15 cellular contexts compared by ENCODE assay signal in genomic region chr4:114161809-114162208, GRCh38.
A peak's percentile ranks its signal among the peaks of the same experiment; 100 is the strongest.
DNase-seq lines count a peak whose midpoint lies in the region; ATAC-seq, FAIRE-seq and TF ChIP-seq lines count a peak whose summit lies in the region.
"Had no signal": no experiment of that assay in that cellular context is flagged by ENCODE, and none has a peak within 500 bp of the region (broad histone marks: within the 10 kb centered on the region; RNA-seq: fewer than 3 reads in every experiment).

No MANE protein-coding gene starts in this region.

- H3K9me3 ChIP-seq in HepG2 (ENCODE audit: low read length) (no peaks in the 10 kb centered on the region), ovary (no peaks in the 10 kb centered on the region)

- peak; percentile 98 for ATAC-seq in WTC11
- peak; percentile 67; the same call in 2 of the 3 replicates for ATAC-seq in HepG2
- ATAC-seq in GM18498 (IDR thresholded peaks at IDR 0.05; ENCODE audit: unreplicated experiment) = no peak

- H3K36me3 Mint-ChIP-seq in WTC11 (no peaks in the 10 kb centered on the region), endothelial cell (ENCODE audit: low read depth, unreplicated experiment) (no peaks in the 10 kb centered on the region)

- no peak overlapping the region for H3K27ac ChIP-seq in HepG2 (ENCODE audit: extremely low read length, insufficient read depth, low read length)
- no peak overlapping the region for H3K27ac ChIP-seq in ovary
- H3K27ac ChIP-seq: C4-2B had no signal

- H3K36me3 ChIP-seq in H7 (replicated peaks; ENCODE audit: control insufficient read depth, insufficient read depth, low read length) (no peaks in the 10 kb centered on the region), HepG2 (replicated peaks in 1 of 2; ENCODE audit: control insufficient read depth in 1 of 2, insufficient read depth in 2 of 2, low read length in 2 of 2) (no peaks in the 10 kb centered on the region), ovary (no peaks in the 10 kb centered on the region)

- FAIRE-seq in HepG2 (lab: Jason Lieb, UNC) = no peak
- FAIRE-seq: RCC 7860 had no signal

- no peaks in the 10 kb centered on the region for H4K20me1 ChIP-seq in HepG2 (ENCODE audit: insufficient read depth, low read length)

- H3K4me2 ChIP-seq in HepG2 (ENCODE audit: low read depth, low read length) = no peak overlapping the region

- CTCF ChIA-PET in WTC11 (lab: Charles Lee) (no interaction called here), HepG2 (lab: Yijun Ruan, JAX; ENCODE audit: low intra/inter-chr PET ratio, low total read pairs) (no interaction called here)

- intact Hi-C loops in HepG2 (cut with micrococcal nuclease; ENCODE audit: unreplicated experiment) (no loop called here), ovary (cut with DNase I) (no loop called here)

- H3K27me3 Mint-ChIP-seq in WTC11 (ENCODE audit: low read depth) (no peaks in the 10 kb centered on the region), endothelial cell (ENCODE audit: unreplicated experiment) (peaks cover 2% of the 10 kb centered on the region)

- H3K9ac ChIP-seq in HepG2 (ENCODE audit: insufficient read depth, low read depth, low read length) = no peak overlapping the region

- in situ Hi-C loops in HepG2 (cut with HindIII; ENCODE audit: extremely low pct_ligation_motif_present, low pct_unique_long_range_greater_than_20kb) = no loop called here

- H3K4me3 Mint-ChIP-seq in WTC11 = no peak overlapping the region
- no peak overlapping the region for H3K4me3 Mint-ChIP-seq in endothelial cell (ENCODE audit: unreplicated experiment)

- TF ChIP-seq RAD21 in Ishikawa (IDR thresholded peaks at IDR 0.05; ENCODE audit: low read depth) (peak; percentile 12; the same call in 1 of the 2 replicates), HepG2 (CRISPR knock-in tag; IDR thresholded peaks at IDR 0.05) (no peak)

- no peak overlapping the region for H2AFZ ChIP-seq in HepG2 (ENCODE audit: low read length)

- H3K79me2 ChIP-seq in HepG2 (ENCODE audit: insufficient read depth, low read length) = no peaks in the 10 kb centered on the region

- POLR2A ChIA-PET in WTC11 (lab: Charles Lee) = no interaction called here
- POLR2A ChIA-PET in HepG2 (lab: Yijun Ruan, JAX) = no interaction called here

- H3K27ac Mint-ChIP-seq in WTC11 = no peak overlapping the region
- H3K27ac Mint-ChIP-seq in endothelial cell (ENCODE audit: unreplicated experiment) = no peak overlapping the region

- H3K4me3 ChIP-seq in H7 (ENCODE audit: insufficient read depth, low read depth, low read length) (no peak overlapping the region), HepG2 (replicated peaks in 1 of 3; ENCODE audit: insufficient read depth in 1 of 3, low read depth in 2 of 3, low read length in 3 of 3) (no peak overlapping the region), ovary (no peak overlapping the region)

- TF ChIP-seq POLR2A in HepG2 (IDR thresholded peaks at IDR 0.05; ENCODE audit: insufficient read depth in 1 of 2, low read depth in 2 of 2, low read length in 2 of 2) (no peak), ovary (IDR thresholded peaks at IDR 0.05) (no peak)

- H3K4me1 ChIP-seq in HepG2 (ENCODE audit: insufficient read depth, low read length) (no peaks in the 10 kb centered on the region), ovary (ENCODE audit: insufficient read depth) (no peaks in the 10 kb centered on the region)

- peak; percentile 41 for DNase-seq in H7
- DNase-seq in WTC11 (ENCODE audit: low spot score) = peak; percentile 29
- no peak for DNase-seq in HepG2 (ENCODE audit: low spot score)
- no peak for DNase-seq in endothelial cell (ENCODE audit: low spot score)
- no peak for DNase-seq in ovary
- no peak for DNase-seq in NCI-H524 (lab: John Stamatoyannopoulos, UW)
- DNase-seq: DMS 273 treated with DMSO at 0.1 percent for 48 hours, Karpas-422, NCI-H1930, NCI-H82, SHP77 had no signal

- peaks cover 5% of the 10 kb centered on the region for H3K4me1 Mint-ChIP-seq in WTC11
- H3K4me1 Mint-ChIP-seq in endothelial cell (ENCODE audit: unreplicated experiment) = no peaks in the 10 kb centered on the region

- BruUV-seq in HepG2 (replicated peaks; lab: Mats Ljungman, UMichigan) = no TSS peak

- TF ChIP-seq CTCF in WTC11 (IDR thresholded peaks at IDR 0.05) = no peak
- TF ChIP-seq CTCF in HepG2 (CRISPR knock-in tag; IDR thresholded peaks at IDR 0.05) = peak; percentile 20; the same call in 1 of the 2 replicates
- TF ChIP-seq CTCF in endothelial cell (IDR thresholded peaks at IDR 0.05; ENCODE audit: unreplicated experiment) = no peak
- no peak for TF ChIP-seq CTCF in ovary (IDR thresholded peaks at IDR 0.05)

- H3K27me3 ChIP-seq in H7 (ENCODE audit: control insufficient read depth, insufficient read depth, low read length) (no peaks in the 10 kb centered on the region), HepG2 (ENCODE audit: control insufficient read depth in 1 of 2, insufficient read depth in 2 of 2, low read length in 2 of 2) (no peaks in the 10 kb centered on the region), ovary (no peaks in the 10 kb centered on the region)

- TF ChIP-seq EP300 in Ishikawa (IDR thresholded peaks at IDR 0.05; ENCODE audit: borderline replicate concordance) (no peak), HepG2 (IDR thresholded peaks at IDR 0.05; ENCODE audit: low read depth in 2 of 2, low read length in 2 of 2) (no peak), HepG2 (CRISPR knock-in tag; IDR thresholded peaks at IDR 0.05; ENCODE audit: borderline replicate concordance) (no peak), ovary (IDR thresholded peaks at IDR 0.05) (no peak)

- H3K9me3 Mint-ChIP-seq in WTC11 (no peaks in the 10 kb centered on the region), endothelial cell (ENCODE audit: unreplicated experiment) (no peaks in the 10 kb centered on the region)

TF ChIP-seq in Ishikawa, 13 proteins besides CTCF, POLR2A, EP300 and RAD21 (continues in another document):
- no peak for TF ChIP-seq CEBPB (IDR thresholded peaks at IDR 0.05)
- TF ChIP-seq CREB1 (IDR thresholded peaks at IDR 0.05; ENCODE audit: low read depth) = no peak
- TF ChIP-seq TAF1 (IDR thresholded peaks at IDR 0.05; ENCODE audit: low read depth) = no peak
- no peak for TF ChIP-seq YY1 (IDR thresholded peaks at IDR 0.05; ENCODE audit: low read depth)
- TF ChIP-seq TCF12 (IDR thresholded peaks at IDR 0.05; ENCODE audit: low read depth) = no peak
- TF ChIP-seq MAX (IDR thresholded peaks at IDR 0.05) = no peak
- TF ChIP-seq ZBTB7A (IDR thresholded peaks at IDR 0.05; ENCODE audit: low read depth) = no peak

TF ChIP-seq in WTC11, 78 proteins besides CTCF, POLR2A, EP300 and RAD21 (continues in another document):
- TF ChIP-seq HMGA2 (CRISPR knock-in tag; IDR thresholded peaks at IDR 0.05) (no peak), AFF4 (CRISPR knock-in tag; IDR thresholded peaks at IDR 0.05; ENCODE audit: borderline replicate concordance) (no peak), FOXJ3 (CRISPR knock-in tag; IDR thresholded peaks at IDR 0.05; ENCODE audit: borderline replicate concordance) (no peak)

TF ChIP-seq in HepG2, 621 proteins besides CTCF, POLR2A, EP300 and RAD21:
- no peak for TF ChIP-seq ZNF674 (CRISPR knock-in tag; IDR thresholded peaks at IDR 0.05; ENCODE audit: low read depth)
- TF ChIP-seq DDIT3 (CRISPR knock-in tag; IDR thresholded peaks at IDR 0.05) = no peak
- TF ChIP-seq STAG1 (CRISPR knock-in tag; IDR thresholded peaks at IDR 0.05) = peak; percentile 29; the same call in 1 of the 2 replicates
- TF ChIP-seq ZBTB42 (CRISPR knock-in tag; IDR thresholded peaks at IDR 0.05) = no peak
TF ChIP-seq in HepG2: peak in this region for 1.

Comparison
In these comparisons a context has a peak if more than half of its experiments do, and no peak if none do; other contexts are left out.
1. DNase-seq: peak in H7 (single experiment) and WTC11 (single experiment); none in HepG2 (single experiment), endothelial cell (single experiment), ovary (0 of 5) and NCI-H524 (0 of 2).